ENCODE assay signal across 12 cellular contexts in genomic region chr6:154292855-154293519, GRCh38.
DNase-seq lines count a peak whose midpoint lies in the region; ATAC-seq, FAIRE-seq and TF ChIP-seq lines count a peak whose summit lies in the region.
"Had no signal": no experiment of that assay in that cellular context is flagged by ENCODE, and none has a peak within 500 bp of the region (broad histone marks: within the 10 kb centered on the region; RNA-seq: fewer than 3 reads in every experiment).

No MANE protein-coding gene starts in this region.

- no peak for FAIRE-seq in HTR-8/SVneo (lab: Jason Lieb, UNC)

- no peaks in the 10 kb centered on the region for H3K9me3 ChIP-seq in mesodermal cell (ENCODE audit: control insufficient read depth, low read length)
- H3K9me3 ChIP-seq in CD8-positive, alpha-beta memory T cell (ENCODE audit: low read length), result no peaks in the 10 kb centered on the region

- no peaks in the 10 kb centered on the region for H3K27me3 ChIP-seq in CD8-positive, alpha-beta memory T cell (ENCODE audit: insufficient read depth, low read length, poor library complexity, severe bottlenecking)

- no peak for TF ChIP-seq CTCF in AG09319 (IDR thresholded peaks at IDR 0.05; ENCODE audit: low read depth, low read length)

- no peaks in the 10 kb centered on the region for H3K4me1 Mint-ChIP-seq in CD8-positive, alpha-beta memory T cell

- H3K27ac Mint-ChIP-seq in CD8-positive, alpha-beta memory T cell, result peak overlapping the region in 1 of 8 donors; percentile 13

- ATAC-seq in HG03039 (IDR thresholded peaks at IDR 0.05; ENCODE audit: unreplicated experiment), result no peak
- no peak for ATAC-seq in GM21515 (IDR thresholded peaks at IDR 0.05; ENCODE audit: unreplicated experiment)
- ATAC-seq: Right ventricle myocardium inferior had no signal

- WGBS in mesodermal cell (ENCODE audit: insufficient coverage in 2 of 2), 2 experiments, result 83 to 100% methylated on average over 1 of the region's 4 CpGs

- peaks cover 0 to 4% (median 0%) of the 10 kb centered on the region in 3 donors for H3K36me3 Mint-ChIP-seq in CD8-positive, alpha-beta memory T cell

- CTCF ChIA-PET in CD8-positive, alpha-beta memory T cell (lab: Charles Lee), result no interaction called here

- no peak overlapping the region for H3K4me3 ChIP-seq in mesodermal cell (ENCODE audit: extremely low read depth, insufficient read depth, low read length, poor library complexity, severe bottlenecking)
- H3K4me3 ChIP-seq in CD8-positive, alpha-beta memory T cell (ENCODE audit: low read length), result no peak overlapping the region

- no peaks in the 10 kb centered on the region for H3K36me3 ChIP-seq in mesodermal cell (ENCODE audit: control insufficient read depth, insufficient read depth, low read length)
- no peaks in the 10 kb centered on the region for H3K36me3 ChIP-seq in CD8-positive, alpha-beta memory T cell (ENCODE audit: insufficient read depth, low read length)

- POLR2A ChIA-PET in CD8-positive, alpha-beta memory T cell (lab: Charles Lee), result no interaction called here

- peak overlapping the region; percentile 92 for H3K27ac ChIP-seq in mesodermal cell (ENCODE audit: low read depth, low read length, severe bottlenecking)
- H3K27ac ChIP-seq in CD8-positive, alpha-beta memory T cell (ENCODE audit: low read depth, low read length), result no peak overlapping the region

- H3K4me1 ChIP-seq in mesodermal cell (ENCODE audit: control insufficient read depth, insufficient read depth, low read length, poor library complexity, severe bottlenecking), result peaks cover 12% of the 10 kb centered on the region
- H3K4me1 ChIP-seq in CD8-positive, alpha-beta memory T cell (ENCODE audit: insufficient read depth, low read length), result no peaks in the 10 kb centered on the region

- DNase-seq in AG09319 (ENCODE audit: extremely low read depth, low read depth), result peak; percentile 45
- DNase-seq in HTR-8/SVneo (ENCODE audit: insufficient read length, low spot score), result peak; percentile 52
- peak; percentile 79 for DNase-seq in dedifferentiated amniotic fluid mesenchymal stem cell (ENCODE audit: extremely low spot score)
- DNase-seq in T-helper 1 cell, result no peak
- no peak for DNase-seq in CD8-positive, alpha-beta memory T cell
- DNase-seq: activated CD4-positive, alpha-beta T cell treated with anti-CD3 and anti-CD28 coated beads, Interleukin-2, amount 50 U/mL, for 4 hours; DMS79 treated with DMSO at 0.1 percent for 48 hours; NCI-H146 had no signal

- peaks cover 3 to 4% of the 10 kb centered on the region in 2 donors for H3K27me3 Mint-ChIP-seq in CD8-positive, alpha-beta memory T cell

- H3K4me3 Mint-ChIP-seq in CD8-positive, alpha-beta memory T cell, result no peak overlapping the region

- no peaks in the 10 kb centered on the region for H3K9me3 Mint-ChIP-seq in CD8-positive, alpha-beta memory T cell

Comparison
In these comparisons a context has a peak if more than half of its experiments do, and no peak if none do; other contexts are left out.
1. DNase-seq: peak in AG09319 (single experiment), HTR-8/SVneo (single experiment) and dedifferentiated amniotic fluid mesenchymal stem cell (single experiment); none in T-helper 1 cell (0 of 5) and CD8-positive, alpha-beta memory T cell (0 of 5).